In genomic region chr18:2655153-2655953, GRCh38 we compare ENCODE assay signal across 8 cellular contexts. TPM values are rescaled to one million over a fixed set of nuclear protein-coding genes. Genes with fewer than 3 reads are reported as not detected.
DNase-seq lines count a peak whose midpoint lies in the region; ATAC-seq and TF ChIP-seq lines count a peak whose summit lies in the region.

SMCHD1 (plus strand) TSS chr18:2655726; CDS start chr18:2656076, 350 bp downstream.

- H3K27ac ChIP-seq in left lung = peak within 1 kb of the TSS; percentile 96 to 99

- no peaks in the 10 kb centered on the region for H3K9me3 ChIP-seq in left lung

- intact Hi-C loops in left lung (cut with DNase I) = no loop called here

- TF ChIP-seq CTCF in left lung (IDR thresholded peaks at IDR 0.05) = no peak

- H3K4me3 ChIP-seq in left lung = peak within 1 kb of the TSS; percentile 67 to 96

- ATAC-seq in GM19324 (IDR thresholded peaks at IDR 0.05; ENCODE audit: low FRiP score, unreplicated experiment) (peak; percentile 79), HG03457 (IDR thresholded peaks at IDR 0.05; ENCODE audit: unreplicated experiment) (peak; percentile 62), left lung (peak; percentile 89)

- peak; percentile 57 to 96 (median 82) for DNase-seq in C1 segment of cervical spinal cord (lab: John Stamatoyannopoulos, UW)
- DNase-seq in NCI-H526 treated with DMSO at 0.1 percent for 48 hours (lab: John Stamatoyannopoulos, UW) = peak; percentile 70
- peak; percentile 88 to 89 for DNase-seq in activated CD4-positive, alpha-beta T cell treated with anti-CD3 and anti-CD28 coated beads, Interleukin-2, amount 50 U/mL, for 24 hours (ENCODE audit: low read depth in 1 of 2, low spot score in 1 of 2)
- peak; percentile 59 for DNase-seq in dedifferentiated amniotic fluid mesenchymal stem cell (ENCODE audit: extremely low spot score)
- DNase-seq in left lung = peak; percentile 91 to 97
- peak; percentile 87 to 93 for DNase-seq in stimulated activated CD4-positive, alpha-beta T cell treated with anti-CD3 and anti-CD28 coated beads, Interleukin-2, amount 100 ng/mL, for 48 hours

- H3K4me1 ChIP-seq in left lung = peaks cover 12 to 52% of the 10 kb centered on the region in 2 donors

- H3K27me3 ChIP-seq in left lung = no peaks in the 10 kb centered on the region

- H3K36me3 ChIP-seq in left lung = no peaks in the 10 kb centered on the region

RNA-seq across cellular contexts. Expression of gene SMCHD1, which starts in this region (rescaled TPM):
- total RNA-seq in left lung = 10 to 100 TPM; 42.3 to 73.0 TPM

Comparison
In these comparisons a context has a peak if more than half of its experiments do, and no peak if none do; other contexts are left out.
1. Peak in every context shown above with its lines: DNase-seq, ATAC-seq, H3K4me3 ChIP-seq and H3K27ac ChIP-seq.